1 cellular context compared by ENCODE assay signal in the genomic region with DNA sequence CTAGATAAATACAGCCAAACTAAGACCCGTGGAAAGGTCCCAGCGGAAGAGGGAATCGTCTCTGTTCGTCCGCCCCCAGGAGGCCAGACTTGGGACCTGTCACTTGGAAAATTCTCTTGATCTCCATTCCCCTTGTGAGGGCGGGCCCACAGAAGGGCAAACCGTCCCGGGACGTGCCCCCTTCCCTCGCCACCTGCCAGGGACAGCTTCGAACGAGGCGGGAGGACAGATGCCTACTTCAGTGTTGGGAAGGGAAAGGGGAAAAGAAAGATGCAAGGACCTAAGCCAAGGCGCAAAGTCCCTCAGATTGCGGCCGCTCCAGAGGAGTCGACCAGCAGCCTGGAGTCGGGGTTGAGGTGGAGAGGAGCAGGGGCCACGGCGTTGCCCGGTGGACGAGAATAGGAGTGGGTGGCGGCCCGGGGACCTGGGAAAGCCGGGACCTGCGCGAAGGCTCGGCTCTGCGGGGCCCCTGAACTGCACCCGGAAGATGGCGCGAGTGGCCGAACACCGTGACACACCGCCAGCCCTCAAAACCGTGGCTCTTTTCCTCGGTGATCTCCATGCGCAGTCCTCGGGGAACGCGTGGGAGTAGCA.
TF ChIP-seq lines count a peak whose summit lies in the region.

No MANE protein-coding gene starts in this region.

TF ChIP-seq in HepG2, 621 proteins besides CTCF, POLR2A, EP300 and RAD21 (continued from another document):
- TF ChIP-seq, protein P1, sequence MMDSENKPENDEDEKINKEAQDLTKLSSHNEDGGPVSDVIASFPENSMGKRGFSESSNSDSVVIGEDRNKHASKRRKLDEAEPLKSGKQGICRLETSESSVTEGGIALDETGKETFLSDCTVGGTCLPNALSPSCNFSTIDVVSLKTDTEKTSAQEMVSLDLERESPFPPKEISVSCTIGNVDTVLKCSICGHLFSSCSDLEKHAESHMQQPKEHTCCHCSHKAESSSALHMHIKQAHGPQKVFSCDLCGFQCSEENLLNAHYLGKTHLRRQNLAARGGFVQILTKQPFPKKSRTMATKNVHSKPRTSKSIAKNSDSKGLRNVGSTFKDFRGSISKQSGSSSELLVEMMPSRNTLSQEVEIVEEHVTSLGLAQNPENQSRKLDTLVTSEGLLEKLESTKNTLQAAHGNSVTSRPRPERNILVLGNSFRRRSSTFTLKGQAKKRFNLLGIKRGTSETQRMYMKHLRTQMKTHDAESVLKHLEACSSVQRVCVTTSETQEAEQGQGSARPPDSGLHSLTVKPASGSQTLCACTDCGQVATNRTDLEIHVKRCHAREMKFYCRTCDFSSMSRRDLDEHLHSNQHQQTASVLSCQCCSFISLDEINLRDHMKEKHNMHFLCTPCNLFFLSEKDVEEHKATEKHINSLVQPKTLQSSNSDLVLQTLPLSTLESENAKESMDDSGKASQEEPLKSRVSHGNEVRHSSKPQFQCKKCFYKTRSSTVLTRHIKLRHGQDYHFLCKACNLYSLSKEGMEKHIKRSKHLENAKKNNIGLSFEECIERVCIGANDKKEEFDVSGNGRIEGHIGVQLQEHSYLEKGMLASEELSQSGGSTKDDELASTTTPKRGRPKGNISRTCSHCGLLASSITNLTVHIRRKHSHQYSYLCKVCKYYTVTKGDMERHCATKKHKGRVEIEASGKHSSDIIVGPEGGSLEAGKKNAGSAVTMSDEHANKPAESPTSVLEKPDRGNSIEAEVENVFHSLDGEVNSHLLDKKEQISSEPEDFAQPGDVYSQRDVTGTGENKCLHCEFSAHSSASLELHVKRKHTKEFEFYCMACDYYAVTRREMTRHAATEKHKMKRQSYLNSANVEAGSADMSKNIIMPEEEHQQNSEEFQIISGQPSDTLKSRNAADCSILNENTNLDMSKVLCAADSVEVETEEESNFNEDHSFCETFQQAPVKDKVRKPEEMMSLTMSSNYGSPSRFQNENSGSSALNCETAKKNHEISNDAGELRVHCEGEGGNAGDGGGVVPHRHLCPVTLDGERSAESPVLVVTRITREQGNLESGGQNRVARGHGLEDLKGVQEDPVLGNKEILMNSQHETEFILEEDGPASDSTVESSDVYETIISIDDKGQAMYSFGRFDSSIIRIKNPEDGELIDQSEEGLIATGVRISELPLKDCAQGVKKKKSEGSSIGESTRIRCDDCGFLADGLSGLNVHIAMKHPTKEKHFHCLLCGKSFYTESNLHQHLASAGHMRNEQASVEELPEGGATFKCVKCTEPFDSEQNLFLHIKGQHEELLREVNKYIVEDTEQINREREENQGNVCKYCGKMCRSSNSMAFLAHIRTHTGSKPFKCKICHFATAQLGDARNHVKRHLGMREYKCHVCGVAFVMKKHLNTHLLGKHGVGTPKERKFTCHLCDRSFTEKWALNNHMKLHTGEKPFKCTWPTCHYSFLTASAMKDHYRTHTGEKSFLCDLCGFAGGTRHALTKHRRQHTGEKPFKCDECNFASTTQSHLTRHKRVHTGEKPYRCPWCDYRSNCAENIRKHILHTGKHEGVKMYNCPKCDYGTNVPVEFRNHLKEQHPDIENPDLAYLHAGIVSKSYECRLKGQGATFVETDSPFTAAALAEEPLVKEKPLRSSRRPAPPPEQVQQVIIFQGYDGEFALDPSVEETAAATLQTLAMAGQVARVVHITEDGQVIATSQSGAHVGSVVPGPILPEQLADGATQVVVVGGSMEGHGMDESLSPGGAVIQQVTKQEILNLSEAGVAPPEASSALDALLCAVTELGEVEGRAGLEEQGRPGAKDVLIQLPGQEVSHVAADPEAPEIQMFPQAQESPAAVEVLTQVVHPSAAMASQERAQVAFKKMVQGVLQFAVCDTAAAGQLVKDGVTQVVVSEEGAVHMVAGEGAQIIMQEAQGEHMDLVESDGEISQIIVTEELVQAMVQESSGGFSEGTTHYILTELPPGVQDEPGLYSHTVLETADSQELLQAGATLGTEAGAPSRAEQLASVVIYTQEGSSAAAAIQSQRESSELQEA (CRISPR knock-in tag; IDR thresholded peaks at IDR 0.05; ENCODE audit: not compliant biosample characterization) = no peak
- TF ChIP-seq NR2F6 (IDR thresholded peaks at IDR 0.05) (no peak), NR2F6 (CRISPR knock-in tag; IDR thresholded peaks at IDR 0.05) (no peak), RORA (CRISPR knock-in tag; IDR thresholded peaks at IDR 0.05) (no peak), ZNF83 (CRISPR knock-in tag; IDR thresholded peaks at IDR 0.05; ENCODE audit: borderline replicate concordance) (no peak), ELF3 (CRISPR knock-in tag; IDR thresholded peaks at IDR 0.05) (no peak), ARNT2 (CRISPR knock-in tag; IDR thresholded peaks at IDR 0.05; ENCODE audit: low read depth) (no peak), ZNF343 (CRISPR knock-in tag; IDR thresholded peaks at IDR 0.05) (no peak), PAF1 (CRISPR knock-in tag; IDR thresholded peaks at IDR 0.05) (no peak), FOXK1 (CRISPR knock-in tag; IDR thresholded peaks at IDR 0.05; ENCODE audit: borderline replicate concordance, low read depth) (no peak), ZNF383 (CRISPR knock-in tag; IDR thresholded peaks at IDR 0.05; ENCODE audit: borderline replicate concordance) (no peak), ZNF75D (CRISPR knock-in tag; IDR thresholded peaks at IDR 0.05; ENCODE audit: borderline replicate concordance) (no peak), ZFAT (CRISPR knock-in tag; conservative IDR thresholded peaks at IDR 0.05) (no peak)
- TF ChIP-seq, protein P2, sequence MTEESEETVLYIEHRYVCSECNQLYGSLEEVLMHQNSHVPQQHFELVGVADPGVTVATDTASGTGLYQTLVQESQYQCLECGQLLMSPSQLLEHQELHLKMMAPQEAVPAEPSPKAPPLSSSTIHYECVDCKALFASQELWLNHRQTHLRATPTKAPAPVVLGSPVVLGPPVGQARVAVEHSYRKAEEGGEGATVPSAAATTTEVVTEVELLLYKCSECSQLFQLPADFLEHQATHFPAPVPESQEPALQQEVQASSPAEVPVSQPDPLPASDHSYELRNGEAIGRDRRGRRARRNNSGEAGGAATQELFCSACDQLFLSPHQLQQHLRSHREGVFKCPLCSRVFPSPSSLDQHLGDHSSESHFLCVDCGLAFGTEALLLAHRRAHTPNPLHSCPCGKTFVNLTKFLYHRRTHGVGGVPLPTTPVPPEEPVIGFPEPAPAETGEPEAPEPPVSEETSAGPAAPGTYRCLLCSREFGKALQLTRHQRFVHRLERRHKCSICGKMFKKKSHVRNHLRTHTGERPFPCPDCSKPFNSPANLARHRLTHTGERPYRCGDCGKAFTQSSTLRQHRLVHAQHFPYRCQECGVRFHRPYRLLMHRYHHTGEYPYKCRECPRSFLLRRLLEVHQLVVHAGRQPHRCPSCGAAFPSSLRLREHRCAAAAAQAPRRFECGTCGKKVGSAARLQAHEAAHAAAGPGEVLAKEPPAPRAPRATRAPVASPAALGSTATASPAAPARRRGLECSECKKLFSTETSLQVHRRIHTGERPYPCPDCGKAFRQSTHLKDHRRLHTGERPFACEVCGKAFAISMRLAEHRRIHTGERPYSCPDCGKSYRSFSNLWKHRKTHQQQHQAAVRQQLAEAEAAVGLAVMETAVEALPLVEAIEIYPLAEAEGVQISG (CRISPR knock-in tag; IDR thresholded peaks at IDR 0.05) = no peak
- TF ChIP-seq, protein P3, sequence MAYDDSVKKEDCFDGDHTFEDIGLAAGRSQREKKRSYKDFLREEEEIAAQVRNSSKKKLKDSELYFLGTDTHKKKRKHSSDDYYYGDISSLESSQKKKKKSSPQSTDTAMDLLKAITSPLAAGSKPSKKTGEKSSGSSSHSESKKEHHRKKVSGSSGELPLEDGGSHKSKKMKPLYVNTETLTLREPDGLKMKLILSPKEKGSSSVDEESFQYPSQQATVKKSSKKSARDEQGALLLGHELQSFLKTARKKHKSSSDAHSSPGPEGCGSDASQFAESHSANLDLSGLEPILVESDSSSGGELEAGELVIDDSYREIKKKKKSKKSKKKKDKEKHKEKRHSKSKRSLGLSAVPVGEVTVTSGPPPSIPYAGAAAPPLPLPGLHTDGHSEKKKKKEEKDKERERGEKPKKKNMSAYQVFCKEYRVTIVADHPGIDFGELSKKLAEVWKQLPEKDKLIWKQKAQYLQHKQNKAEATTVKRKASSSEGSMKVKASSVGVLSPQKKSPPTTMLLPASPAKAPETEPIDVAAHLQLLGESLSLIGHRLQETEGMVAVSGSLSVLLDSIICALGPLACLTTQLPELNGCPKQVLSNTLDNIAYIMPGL (CRISPR knock-in tag; IDR thresholded peaks at IDR 0.05; ENCODE audit: borderline replicate concordance in 1 of 2, low read depth in 1 of 2) = no peak
- TF ChIP-seq, protein P4, sequence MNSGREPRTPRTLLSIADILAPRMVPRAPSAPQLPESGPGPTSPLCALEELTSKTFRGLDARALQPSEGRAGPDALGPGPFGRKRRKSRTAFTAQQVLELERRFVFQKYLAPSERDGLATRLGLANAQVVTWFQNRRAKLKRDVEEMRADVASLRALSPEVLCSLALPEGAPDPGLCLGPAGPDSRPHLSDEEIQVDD (CRISPR knock-in tag; IDR thresholded peaks at IDR 0.05; ENCODE audit: borderline replicate concordance) = no peak
- TF ChIP-seq, protein P5, sequence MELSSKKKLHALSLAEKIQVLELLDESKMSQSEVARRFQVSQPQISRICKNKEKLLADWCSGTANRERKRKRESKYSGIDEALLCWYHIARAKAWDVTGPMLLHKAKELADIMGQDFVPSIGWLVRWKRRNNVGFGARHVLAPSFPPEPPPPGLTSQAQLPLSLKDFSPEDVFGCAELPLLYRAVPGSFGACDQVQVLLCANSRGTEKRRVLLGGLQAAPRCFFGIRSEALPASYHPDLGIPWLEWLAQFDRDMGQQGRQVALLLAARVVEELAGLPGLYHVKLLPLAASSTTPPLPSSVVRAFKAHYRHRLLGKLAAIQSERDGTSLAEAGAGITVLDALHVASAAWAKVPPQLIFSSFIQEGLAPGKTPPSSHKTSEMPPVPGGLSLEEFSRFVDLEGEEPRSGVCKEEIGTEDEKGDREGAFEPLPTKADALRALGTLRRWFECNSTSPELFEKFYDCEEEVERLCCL (CRISPR knock-in tag; IDR thresholded peaks at IDR 0.05; ENCODE audit: borderline replicate concordance) = no peak
- TF ChIP-seq, protein P6, sequence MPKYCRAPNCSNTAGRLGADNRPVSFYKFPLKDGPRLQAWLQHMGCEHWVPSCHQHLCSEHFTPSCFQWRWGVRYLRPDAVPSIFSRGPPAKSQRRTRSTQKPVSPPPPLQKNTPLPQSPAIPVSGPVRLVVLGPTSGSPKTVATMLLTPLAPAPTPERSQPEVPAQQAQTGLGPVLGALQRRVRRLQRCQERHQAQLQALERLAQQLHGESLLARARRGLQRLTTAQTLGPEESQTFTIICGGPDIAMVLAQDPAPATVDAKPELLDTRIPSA (CRISPR knock-in tag; IDR thresholded peaks at IDR 0.05; ENCODE audit: borderline replicate concordance) = no peak
TF ChIP-seq in HepG2: peak in this region for 0.
